Comparison of ENCODE assay signal across 19 cellular contexts in the genomic region with DNA sequence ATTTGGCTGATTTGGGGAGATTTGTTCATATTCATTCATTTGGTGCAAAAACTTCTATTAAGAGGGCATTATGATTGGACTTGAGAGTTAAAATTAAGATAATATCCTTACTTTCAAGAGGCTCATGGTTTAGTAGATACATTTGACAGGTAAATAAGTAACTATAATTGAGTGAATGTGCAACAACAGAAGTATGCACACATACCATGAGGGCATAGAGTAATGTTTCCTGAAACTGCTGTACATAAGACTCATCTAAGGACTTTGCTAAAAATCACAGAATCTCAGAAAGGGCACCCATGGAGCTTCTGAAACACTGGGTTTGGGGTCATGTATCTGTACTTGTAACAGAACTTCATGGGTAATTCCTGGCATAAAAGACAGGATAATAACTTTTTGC.
"Had no signal": no experiment of that assay in that cellular context is flagged by ENCODE, and none has a peak within 500 bp of the region (broad histone marks: within the 10 kb centered on the region; RNA-seq: fewer than 3 reads in every experiment).

No MANE protein-coding gene starts in this region.

- H3K9me3 ChIP-seq: esophagus muscularis mucosa, gastroesophageal sphincter, heart right ventricle, left lung, lower lobe of right lung had no signal

- DNase-seq: dermis blood vessel endothelial cell; dorsolateral prefrontal cortex; effector CD4-positive, alpha-beta T cell; effector memory CD4-positive, alpha-beta T cell; foreskin keratinocyte; glutamatergic neuron; head of caudate nucleus; heart right ventricle; hippocampal formation; left colon; left lung; left ventricle myocardium superior; lower lobe of right lung; mesendoderm; midbrain; naive thymus-derived CD4-positive, alpha-beta T cell had no signal

- H3K27me3 ChIP-seq: dorsolateral prefrontal cortex, esophagus muscularis mucosa, foreskin keratinocyte had no signal

- H3K4me1 ChIP-seq: esophagus muscularis mucosa, foreskin keratinocyte, gastroesophageal sphincter, heart right ventricle, left lung, lower lobe of right lung had no signal

- H3K4me3 ChIP-seq: coronary artery, dorsolateral prefrontal cortex, esophagus muscularis mucosa, gastroesophageal sphincter, heart right ventricle, left lung, lower lobe of right lung had no signal

- H3K36me3 ChIP-seq: esophagus muscularis mucosa, gastroesophageal sphincter, heart right ventricle, left lung, lower lobe of right lung had no signal

- H3K27ac ChIP-seq: coronary artery, dorsolateral prefrontal cortex, esophagus muscularis mucosa, foreskin keratinocyte, gastroesophageal sphincter, heart right ventricle, left lung, lower lobe of right lung had no signal

- ATAC-seq: foreskin keratinocyte; gastroesophageal sphincter; heart right ventricle; left colon; left lung; left ventricle myocardium superior; lower lobe of right lung; naive thymus-derived CD4-positive, alpha-beta T cell had no signal
